9 cellular contexts compared by ENCODE assay signal in the genomic region with DNA sequence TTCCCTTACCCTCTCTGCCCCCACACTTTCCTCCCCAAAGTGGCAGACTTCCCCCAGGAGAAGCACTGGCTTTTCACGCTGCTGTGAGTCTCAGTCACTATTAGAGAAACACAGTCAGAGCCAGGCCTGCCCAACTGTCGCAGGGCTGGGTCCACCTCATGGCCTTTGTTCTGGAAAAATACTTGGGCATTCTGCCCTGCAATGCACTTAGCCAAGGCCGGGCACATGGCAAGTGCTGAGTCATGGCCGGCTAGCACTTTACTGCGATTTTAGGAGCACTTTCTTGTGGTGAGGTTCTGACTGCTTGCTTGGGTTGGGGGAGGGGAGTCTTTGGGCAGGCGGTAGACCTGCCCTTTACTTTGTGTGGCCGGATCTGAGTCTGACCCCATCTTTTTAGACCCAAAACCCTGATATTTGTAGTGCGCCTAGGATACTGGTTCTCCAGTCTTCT. TPM values are rescaled to one million over a fixed set of nuclear protein-coding genes. Genes with fewer than 3 reads are reported as not detected.
DNase-seq lines count a peak whose midpoint lies in the region; ATAC-seq and TF ChIP-seq lines count a peak whose summit lies in the region.
"Had no signal": no experiment of that assay in that cellular context is flagged by ENCODE, and none has a peak within 500 bp of the region (broad histone marks: within the 10 kb centered on the region; RNA-seq: fewer than 3 reads in every experiment).

No MANE protein-coding gene starts in this region.

- H2AK9ac ChIP-seq in IMR-90 (replicated peaks; ENCODE audit: low read depth, low read length, poor library complexity): peak overlapping the region; percentile 59

- H3K4me1 ChIP-seq in IMR-90 (ENCODE audit: control insufficient read depth, insufficient read depth, low read length) (peaks cover 30% of the 10 kb centered on the region), gastrocnemius medialis (peaks cover 82 to 96% of the 10 kb centered on the region in 2 donors)

- H3K14ac ChIP-seq in IMR-90 (replicated peaks; ENCODE audit: low read depth, low read length): peak overlapping the region; percentile 82

- no peaks in the 10 kb centered on the region for H3K27me3 ChIP-seq in IMR-90 (ENCODE audit: control insufficient read depth, insufficient read depth, low read length)
- H3K27me3 ChIP-seq in gastrocnemius medialis: no peaks in the 10 kb centered on the region

- TF ChIP-seq CTCF in AG04449 (IDR thresholded peaks at IDR 0.05; ENCODE audit: insufficient read depth, low read length, missing control alignments) (no peak), IMR-90 (conservative IDR thresholded peaks at IDR 0.05; ENCODE audit: low read depth, low read length) (no peak), gastrocnemius medialis (IDR thresholded peaks at IDR 0.05 in 4 of 5, conservative IDR thresholded peaks at IDR 0.05 in 1 of 5) (no peak)

- peaks cover 12 to 31% of the 10 kb centered on the region in 2 experiments; a peak in 3 of 4 replicates for H3K79me1 ChIP-seq in IMR-90 (ENCODE audit: low read depth in 1 of 2, low read length in 2 of 2)

- no peaks in the 10 kb centered on the region; the same call in 1 of the 2 replicates for H3K36me3 ChIP-seq in IMR-90 (ENCODE audit: control insufficient read depth, insufficient read depth, low read length)
- H3K36me3 ChIP-seq in gastrocnemius medialis: no peaks in the 10 kb centered on the region

- DNase-seq in AG04449 (ENCODE audit: low read depth, low spot score) (peak; percentile 53), IMR-90 (peak; percentile 88), astrocyte of the hippocampus (ENCODE audit: low read depth, low spot score) (peak; percentile 98), hippocampal formation (lab: John Stamatoyannopoulos, UW) (peak; percentile 78 to 80), gastrocnemius medialis (peak; percentile 88 to 91)
- no peak for DNase-seq in stimulated activated CD4-positive, alpha-beta T cell treated with anti-CD3 and anti-CD28 coated beads, Interleukin-4, amount 100 ng/mL, for 4 hours

- peak overlapping the region; percentile 89 for H3K4ac ChIP-seq in IMR-90 (ENCODE audit: low read depth, low read length)

- BruUV-seq in IMR-90 (replicated peaks; lab: Mats Ljungman, UMichigan): no TSS peak

- H2BK15ac ChIP-seq in IMR-90 (ENCODE audit: low read depth, low read length): peak overlapping the region; percentile 47; the same call in 2 of the 3 replicates

- H2BK120ac ChIP-seq in IMR-90 (ENCODE audit: low read depth, low read length): peak overlapping the region; percentile 94

- H3K9me3 ChIP-seq in IMR-90 (ENCODE audit: control insufficient read depth, insufficient read depth, low read length) (no peaks in the 10 kb centered on the region), gastrocnemius medialis (no peaks in the 10 kb centered on the region)

- WGBS in IMR-90 (ENCODE audit: extremely low coverage in 2 of 2, insufficient read length in 1 of 2), 2 experiments: 29% methylated on average over 1 of the region's 8 CpGs; no CpG with 5 or more reads in 1 of the 2 experiments

- in situ Hi-C loops in IMR-90 (cut with MboI; ENCODE audit: low sequenced_read_pairs) (no loop called here), gastrocnemius medialis (cut with MboI; ENCODE audit: low sequenced_read_pairs in 4 of 4) (no loop called here)

- peak overlapping the region; percentile 95 for H2AK5ac ChIP-seq in IMR-90 (ENCODE audit: low read depth, low read length)

- no peak overlapping the region for H3K4me2 ChIP-seq in IMR-90 (ENCODE audit: low read depth, low read length)

- H3K27ac ChIP-seq in IMR-90 (ENCODE audit: insufficient read depth, low read length) (peak overlapping the region; percentile 66), gastrocnemius medialis (peak overlapping the region; percentile 94 to 97 (median 96))

- peak overlapping the region; percentile 52 for H3K56ac ChIP-seq in IMR-90 (ENCODE audit: extremely low read depth, insufficient read depth, low read length)

- POLR2A ChIA-PET in AG04449 (lab: Yijun Ruan, JAX) (no interaction called here), IMR-90 (lab: Charles Lee; ENCODE audit: unreplicated experiment) (no interaction called here)

- H2AFZ ChIP-seq in IMR-90 (replicated peaks; ENCODE audit: low read length, poor library complexity): peak overlapping the region; percentile 82

- intact Hi-C loops in IMR-90 (cut with micrococcal nuclease) (no loop called here), gastrocnemius medialis (cut with DNase I; ENCODE audit: low total_unique reads) (loop anchor here (2.0 kb wide), 2 partner anchors 17 to 65 kb away; a partner anchor contains a TSS)

- H4K8ac ChIP-seq in IMR-90 (ENCODE audit: low read depth in 2 of 2, low read length in 2 of 2): peak overlapping the region; percentile 80 to 90

- H3K4me3 ChIP-seq in AG04449 (ENCODE audit: low read depth, low read length) (no peak overlapping the region), IMR-90 (ENCODE audit: insufficient read depth, low read depth, low read length) (no peak overlapping the region), gastrocnemius medialis (peak overlapping the region; percentile 1 to 22 (median 2))
- H3K4me3 ChIP-seq: GM12878 had no signal

- TF ChIP-seq POLR2A in IMR-90 (IDR thresholded peaks at IDR 0.05; ENCODE audit: low read depth, low read length) (no peak), gastrocnemius medialis (IDR thresholded peaks at IDR 0.05) (peak in 1 of 2 donors; percentile 27)

- peak overlapping the region; percentile 75 for H3K23ac ChIP-seq in IMR-90 (ENCODE audit: low read depth, low read length)

- H4K5ac ChIP-seq in IMR-90 (ENCODE audit: low read depth, low read length): peak overlapping the region; percentile 73

- H3K9me1 ChIP-seq in IMR-90 (ENCODE audit: insufficient read depth, low read length): peaks cover 21% of the 10 kb centered on the region

- H3K9ac ChIP-seq in IMR-90 (ENCODE audit: low read depth, low read length): peak overlapping the region; percentile 30

- CTCF ChIA-PET in AG04449 (lab: Yijun Ruan, JAX): interaction anchor here (1.3 to 1.4 kb wide), 2 partner anchors 8 to 343 kb away, joined by 4 to 5 read pairs; a partner anchor contains a TSS
- CTCF ChIA-PET in IMR-90 (lab: Yijun Ruan, JAX): interaction anchor here (0.9 to 1.1 kb wide), 2 partner anchors 8 to 28 kb away, joined by 3 to 5 read pairs; a partner anchor contains a TSS

- TF ChIP-seq RAD21 in IMR-90 (IDR thresholded peaks at IDR 0.05; ENCODE audit: low read length): no peak

- peak overlapping the region; percentile 64 for H2BK5ac ChIP-seq in IMR-90 (ENCODE audit: low read depth, low read length, poor library complexity, severe bottlenecking)

- H3K18ac ChIP-seq in IMR-90 (ENCODE audit: low read depth, low read length): peak overlapping the region; percentile 70

- H4K91ac ChIP-seq in IMR-90 (ENCODE audit: insufficient read depth, low read depth, low read length): peak overlapping the region; percentile 88

- peak; percentile 63 for ATAC-seq in IMR-90 (ENCODE audit: low read depth)
- peak; percentile 73 to 78 for ATAC-seq in gastrocnemius medialis
- no peak for ATAC-seq in HG03354 (IDR thresholded peaks at IDR 0.05; ENCODE audit: poor library complexity, severe bottlenecking, unreplicated experiment)
- no peak for ATAC-seq in HG02678 (IDR thresholded peaks at IDR 0.05; ENCODE audit: unreplicated experiment)
- ATAC-seq: GM12878 had no signal

- H4K20me1 ChIP-seq in IMR-90 (ENCODE audit: insufficient read depth, low read length): no peaks in the 10 kb centered on the region

- dilution Hi-C loops in IMR-90 (cut with HindIII; ENCODE audit: low sequenced_read_pairs, unreplicated experiment): no loop called here

- peak overlapping the region; percentile 92 for H2BK20ac ChIP-seq in IMR-90 (ENCODE audit: low read depth, low read length)

TF ChIP-seq in IMR-90, 13 proteins besides CTCF, POLR2A, EP300 and RAD21:
- no peak for TF ChIP-seq SMC3 (IDR thresholded peaks at IDR 0.05; ENCODE audit: low read depth, low read length)
- peak; percentile 37; the same call in 1 of the 2 replicates for TF ChIP-seq BHLHE40 (IDR thresholded peaks at IDR 0.05; ENCODE audit: low read depth, low read length)
- TF ChIP-seq MAZ (IDR thresholded peaks at IDR 0.05; ENCODE audit: borderline replicate concordance, low read depth, low read length): no peak
- TF ChIP-seq MXI1 (IDR thresholded peaks at IDR 0.05; ENCODE audit: borderline replicate concordance, low read depth, low read length): peak; percentile 80; the same call in 1 of the 2 replicates
- peak; percentile 99 for TF ChIP-seq NFE2L2 (IDR thresholded peaks at IDR 0.05; ENCODE audit: low read depth, low read length)
- TF ChIP-seq, protein P1, sequence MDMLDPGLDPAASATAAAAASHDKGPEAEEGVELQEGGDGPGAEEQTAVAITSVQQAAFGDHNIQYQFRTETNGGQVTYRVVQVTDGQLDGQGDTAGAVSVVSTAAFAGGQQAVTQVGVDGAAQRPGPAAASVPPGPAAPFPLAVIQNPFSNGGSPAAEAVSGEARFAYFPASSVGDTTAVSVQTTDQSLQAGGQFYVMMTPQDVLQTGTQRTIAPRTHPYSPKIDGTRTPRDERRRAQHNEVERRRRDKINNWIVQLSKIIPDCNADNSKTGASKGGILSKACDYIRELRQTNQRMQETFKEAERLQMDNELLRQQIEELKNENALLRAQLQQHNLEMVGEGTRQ (IDR thresholded peaks at IDR 0.05; ENCODE audit: low read depth, low read length): peak; percentile 72
- peak; percentile 85 for TF ChIP-seq MAFK (IDR thresholded peaks at IDR 0.05; ENCODE audit: low read depth, low read length)
- 0 out of 2 replicates have a peak, but pooled peaks have one; percentile 43 for TF ChIP-seq FOS (IDR thresholded peaks at IDR 0.05; ENCODE audit: low read depth, low read length)

RNA-seq across cellular contexts. Expression of a gene that starts 7.7 kb away (rescaled TPM):
- total RNA-seq in IMR-90 (2012; rRNA removed) (16.9 and 20.3 TPM in 2 replicates), gastrocnemius medialis (100 to 1,000 TPM in 2 of 4 donors, 10 to 100 TPM in 2; 65.7 to 155 (median 108) TPM)
- 33.8 and 46.3 TPM in 2 replicates for polyA plus RNA-seq in IMR-90 (2012; rRNA removed)
- 35.7 and 36.6 TPM in 2 replicates for polyA plus RNA-seq in IMR-90 (2012; cell fraction: cytosol; rRNA removed)
- 14.3 and 16.2 TPM in 2 replicates for polyA plus RNA-seq in IMR-90 (2012; cell fraction: nucleus; rRNA removed; ENCODE audit: low replicate concordance)

RNA-seq across cellular contexts. Expression of a gene that starts 40.0 kb away (rescaled TPM):
- total RNA-seq in IMR-90 (2012; rRNA removed): 230 and 484 TPM in 2 replicates
- polyA plus RNA-seq in IMR-90 (2012; rRNA removed): 205 and 295 TPM in 2 replicates
- polyA plus RNA-seq in IMR-90 (2012; cell fraction: cytosol; rRNA removed): 118 and 134 TPM in 2 replicates
- 48.5 and 140 TPM in 2 replicates for polyA plus RNA-seq in IMR-90 (2012; cell fraction: nucleus; rRNA removed; ENCODE audit: low replicate concordance)
- total RNA-seq in gastrocnemius medialis: 100 to 1,000 TPM; 182 to 207 (median 198) TPM

Comparison
In these comparisons a context has a peak if more than half of its experiments do, and no peak if none do; other contexts are left out.
1. DNase-seq: peak in AG04449 (single experiment), IMR-90 (single experiment), astrocyte of the hippocampus (single experiment), hippocampal formation (2 of 2) and gastrocnemius medialis (2 of 2); none in stimulated activated CD4-positive, alpha-beta T cell treated with anti-CD3 and anti-CD28 coated beads, Interleukin-4, amount 100 ng/mL, for 4 hours (0 of 2).
2. H3K4me3 ChIP-seq: peak in gastrocnemius medialis (4 of 4); none in AG04449 (single experiment) and IMR-90 (single experiment).
3. ATAC-seq: peak in IMR-90 (single experiment) and gastrocnemius medialis (2 of 2); none in HG03354 (single experiment) and HG02678 (single experiment).